Comparison of ENCODE assay signal across 26 cellular contexts in the genomic region with DNA sequence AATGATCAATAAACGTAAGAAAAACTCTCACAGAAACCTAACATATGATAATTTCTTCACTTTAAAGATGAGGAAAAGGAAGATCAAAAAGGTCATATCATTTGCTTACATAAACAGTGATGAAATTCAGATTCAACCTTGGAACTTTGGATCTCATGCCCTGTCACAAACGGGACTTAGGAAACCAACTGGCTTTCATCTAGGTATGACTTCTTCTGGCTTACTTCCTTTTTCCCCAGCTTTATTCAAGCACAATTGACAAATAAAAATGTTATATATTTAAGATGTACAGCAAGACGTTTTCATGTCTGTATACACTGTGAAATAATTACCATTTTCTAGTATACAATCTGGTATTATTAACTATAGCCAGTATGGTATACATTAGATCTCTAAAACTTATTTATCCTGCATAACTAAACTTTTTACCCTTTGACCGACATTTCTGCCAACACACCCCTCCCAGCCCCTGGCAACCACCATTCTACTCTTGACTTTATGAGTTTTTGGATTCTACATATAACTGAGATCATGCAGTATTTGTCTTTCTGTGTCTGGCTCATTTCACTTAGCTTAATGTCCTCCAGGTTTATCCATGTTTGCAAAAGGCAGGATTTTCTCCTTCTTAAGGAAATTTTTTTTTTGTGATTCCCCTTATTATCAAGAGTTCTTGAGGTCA.
"Had no signal": no experiment of that assay in that cellular context is flagged by ENCODE, and none has a peak within 500 bp of the region (broad histone marks: within the 10 kb centered on the region; RNA-seq: fewer than 3 reads in every experiment).

No MANE protein-coding gene starts in this region.

- H3K27me3 ChIP-seq: dorsolateral prefrontal cortex, gastrocnemius medialis, heart left ventricle, neural progenitor cell, sigmoid colon, spleen, testis, tibial artery had no signal

- H3K27ac ChIP-seq: dorsolateral prefrontal cortex, epithelial cell of prostate, gastrocnemius medialis, heart left ventricle, neural progenitor cell, parathyroid adenoma, sigmoid colon, spleen, testis, tibial artery had no signal

- H3K4me1 Mint-ChIP-seq: naive thymus-derived CD4-positive, alpha-beta T cell; neural progenitor cell; stimulated activated memory B cell treated with anti-CD40 and anti-IgM and Interleukin-4, amounts not matched to agents 10 μg/mL and 1 μg/mL and 100 μg/mL, for 72 hours had no signal

- H3K36me3 ChIP-seq: gastrocnemius medialis, heart left ventricle, neural progenitor cell, sigmoid colon, spleen, tibial artery had no signal

- H3K9me3 ChIP-seq: gastrocnemius medialis, heart left ventricle, sigmoid colon, spleen, testis, tibial artery had no signal

- H3K9me3 Mint-ChIP-seq: nephron; neural progenitor cell; stimulated activated memory B cell treated with anti-CD40 and anti-IgM and Interleukin-4, amounts not matched to agents 10 μg/mL and 1 μg/mL and 100 μg/mL, for 72 hours; type B pancreatic cell had no signal

- H3K4me3 ChIP-seq: dorsolateral prefrontal cortex, gastrocnemius medialis, heart left ventricle, neural progenitor cell, sigmoid colon, spleen, testis, tibial artery had no signal

- H3K4me3 Mint-ChIP-seq: mesothelial cell of epicardium; naive thymus-derived CD4-positive, alpha-beta T cell; nephron; neural progenitor cell; stimulated activated memory B cell treated with anti-CD40 and anti-IgM and Interleukin-4, amounts not matched to agents 10 μg/mL and 1 μg/mL and 100 μg/mL, for 72 hours; type B pancreatic cell had no signal

- ATAC-seq: esophagus mucosa; gastrocnemius medialis; heart left ventricle; naive thymus-derived CD4-positive, alpha-beta T cell; stimulated activated memory B cell treated with anti-CD40 and anti-IgM and Interleukin-4, amounts not matched to agents 10 μg/mL and 1 μg/mL and 100 μg/mL, for 72 hours; stimulated activated naive CD8-positive, alpha-beta T cell treated with anti-CD3 and anti-CD28 coated beads, Interleukin-15, Interleukin-2, amounts not matched to agents 100 U/mL and 50 U/mL, for 24 hours had no signal

- H3K27ac Mint-ChIP-seq: mesothelial cell of epicardium; naive thymus-derived CD4-positive, alpha-beta T cell; neural progenitor cell; progenitor cell of endocrine pancreas; stimulated activated memory B cell treated with anti-CD40 and anti-IgM and Interleukin-4, amounts not matched to agents 10 μg/mL and 1 μg/mL and 100 μg/mL, for 72 hours; type B pancreatic cell had no signal

- H3K36me3 Mint-ChIP-seq: mesothelial cell of epicardium; naive thymus-derived CD4-positive, alpha-beta T cell; neural progenitor cell; stimulated activated memory B cell treated with anti-CD40 and anti-IgM and Interleukin-4, amounts not matched to agents 10 μg/mL and 1 μg/mL and 100 μg/mL, for 72 hours; type B pancreatic cell had no signal

- DNase-seq: dorsolateral prefrontal cortex; effector CD4-positive, alpha-beta T cell; foreskin fibroblast; gastrocnemius medialis; heart left ventricle; hippocampal formation; islet precursor cell; kidney glomerular epithelial cell; mesenchymal stem cell; naive thymus-derived CD4-positive, alpha-beta T cell; sigmoid colon; spleen; stimulated activated CD4-positive, alpha-beta T cell treated with anti-CD3 and anti-CD28 coated beads, Interleukin-4, amount 100 ng/mL, for 4 hours; stimulated activated naive CD8-positive, alpha-beta T cell treated with anti-CD3 and anti-CD28 coated beads, Interleukin-15, Interleukin-2, amounts not matched to agents 100 U/mL and 50 U/mL, for 24 hours; substantia nigra; testis; tibial artery had no signal

- H3K27me3 Mint-ChIP-seq: progenitor cell of endocrine pancreas; stimulated activated memory B cell treated with anti-CD40 and anti-IgM and Interleukin-4, amounts not matched to agents 10 μg/mL and 1 μg/mL and 100 μg/mL, for 72 hours; type B pancreatic cell had no signal

- H3K4me1 ChIP-seq: gastrocnemius medialis, parathyroid adenoma, spleen, testis had no signal
